1 cellular context compared by ENCODE assay signal in the genomic region with DNA sequence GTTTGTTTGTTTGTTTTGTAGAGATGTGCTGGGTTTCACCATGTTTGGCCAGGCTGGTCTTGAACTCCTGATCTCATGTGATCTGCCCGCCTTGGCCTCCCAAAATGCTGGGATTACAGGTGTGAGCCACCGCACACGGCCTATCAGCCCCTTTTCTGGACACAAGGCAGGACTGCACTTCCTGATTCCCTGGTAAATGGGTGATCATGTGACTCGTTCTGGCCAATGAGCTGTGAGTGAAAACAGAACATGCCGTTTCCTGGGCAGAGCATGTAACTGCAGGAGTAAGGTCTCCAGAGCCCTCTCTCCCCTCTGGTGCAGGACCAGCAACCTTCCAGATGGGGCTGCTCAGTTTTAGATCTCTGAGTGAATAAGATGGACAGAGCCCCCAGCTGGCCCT.
TF ChIP-seq lines count a peak whose summit lies in the region.

No MANE protein-coding gene starts in this region.

TF ChIP-seq in HepG2, 621 proteins besides CTCF, POLR2A, EP300 and RAD21 (continued from another document):
- peak; percentile 51; the same call in 1 of the 2 replicates for TF ChIP-seq POGZ (CRISPR knock-in tag; IDR thresholded peaks at IDR 0.05)
- no peak for TF ChIP-seq SRF (IDR thresholded peaks at IDR 0.05; ENCODE audit: low read depth, low read length)
- 0 out of 2 replicates have a peak, but pooled peaks have one; percentile 34 for TF ChIP-seq PHF20 (CRISPR knock-in tag; IDR thresholded peaks at IDR 0.05)
- TF ChIP-seq, protein P1, sequence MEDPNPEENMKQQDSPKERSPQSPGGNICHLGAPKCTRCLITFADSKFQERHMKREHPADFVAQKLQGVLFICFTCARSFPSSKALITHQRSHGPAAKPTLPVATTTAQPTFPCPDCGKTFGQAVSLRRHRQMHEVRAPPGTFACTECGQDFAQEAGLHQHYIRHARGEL (CRISPR knock-in tag; IDR thresholded peaks at IDR 0.05): no peak
- TF ChIP-seq, protein P2, sequence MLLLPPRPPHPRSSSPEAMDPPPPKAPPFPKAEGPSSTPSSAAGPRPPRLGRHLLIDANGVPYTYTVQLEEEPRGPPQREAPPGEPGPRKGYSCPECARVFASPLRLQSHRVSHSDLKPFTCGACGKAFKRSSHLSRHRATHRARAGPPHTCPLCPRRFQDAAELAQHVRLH (CRISPR knock-in tag; IDR thresholded peaks at IDR 0.05; ENCODE audit: borderline replicate concordance, low read depth): no peak
- TF ChIP-seq, protein P3, sequence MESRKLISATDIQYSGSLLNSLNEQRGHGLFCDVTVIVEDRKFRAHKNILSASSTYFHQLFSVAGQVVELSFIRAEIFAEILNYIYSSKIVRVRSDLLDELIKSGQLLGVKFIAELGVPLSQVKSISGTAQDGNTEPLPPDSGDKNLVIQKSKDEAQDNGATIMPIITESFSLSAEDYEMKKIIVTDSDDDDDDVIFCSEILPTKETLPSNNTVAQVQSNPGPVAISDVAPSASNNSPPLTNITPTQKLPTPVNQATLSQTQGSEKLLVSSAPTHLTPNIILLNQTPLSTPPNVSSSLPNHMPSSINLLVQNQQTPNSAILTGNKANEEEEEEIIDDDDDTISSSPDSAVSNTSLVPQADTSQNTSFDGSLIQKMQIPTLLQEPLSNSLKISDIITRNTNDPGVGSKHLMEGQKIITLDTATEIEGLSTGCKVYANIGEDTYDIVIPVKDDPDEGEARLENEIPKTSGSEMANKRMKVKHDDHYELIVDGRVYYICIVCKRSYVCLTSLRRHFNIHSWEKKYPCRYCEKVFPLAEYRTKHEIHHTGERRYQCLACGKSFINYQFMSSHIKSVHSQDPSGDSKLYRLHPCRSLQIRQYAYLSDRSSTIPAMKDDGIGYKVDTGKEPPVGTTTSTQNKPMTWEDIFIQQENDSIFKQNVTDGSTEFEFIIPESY (CRISPR knock-in tag; IDR thresholded peaks at IDR 0.05): peak; percentile 85
- TF ChIP-seq ZBTB38 (CRISPR knock-in tag; IDR thresholded peaks at IDR 0.05): 0 out of 2 replicates have a peak, but pooled peaks have one; percentile 37
- TF ChIP-seq MTA3 (CRISPR knock-in tag; IDR thresholded peaks at IDR 0.05): no peak
- peak; percentile 48; the same call in 1 of the 2 replicates for TF ChIP-seq ZMYM4 (CRISPR knock-in tag; IDR thresholded peaks at IDR 0.05)
- TF ChIP-seq ZMYM3 (CRISPR knock-in tag; IDR thresholded peaks at IDR 0.05): 0 out of 2 replicates have a peak, but pooled peaks have one; percentile 23
- 0 out of 2 replicates have a peak, but pooled peaks have one; percentile 19 for TF ChIP-seq TAF1 (CRISPR knock-in tag; IDR thresholded peaks at IDR 0.05)
- TF ChIP-seq NFYB (CRISPR knock-in tag; IDR thresholded peaks at IDR 0.05): peak; percentile 92
- TF ChIP-seq EHMT2 (IDR thresholded peaks at IDR 0.05; ENCODE audit: borderline replicate concordance, low read depth, low read length): no peak
- peak; percentile 90 for TF ChIP-seq ELF1 (CRISPR knock-in tag; IDR thresholded peaks at IDR 0.05)
- TF ChIP-seq NFYC (CRISPR knock-in tag; IDR thresholded peaks at IDR 0.05): peak; percentile 86
- TF ChIP-seq, protein P4, sequence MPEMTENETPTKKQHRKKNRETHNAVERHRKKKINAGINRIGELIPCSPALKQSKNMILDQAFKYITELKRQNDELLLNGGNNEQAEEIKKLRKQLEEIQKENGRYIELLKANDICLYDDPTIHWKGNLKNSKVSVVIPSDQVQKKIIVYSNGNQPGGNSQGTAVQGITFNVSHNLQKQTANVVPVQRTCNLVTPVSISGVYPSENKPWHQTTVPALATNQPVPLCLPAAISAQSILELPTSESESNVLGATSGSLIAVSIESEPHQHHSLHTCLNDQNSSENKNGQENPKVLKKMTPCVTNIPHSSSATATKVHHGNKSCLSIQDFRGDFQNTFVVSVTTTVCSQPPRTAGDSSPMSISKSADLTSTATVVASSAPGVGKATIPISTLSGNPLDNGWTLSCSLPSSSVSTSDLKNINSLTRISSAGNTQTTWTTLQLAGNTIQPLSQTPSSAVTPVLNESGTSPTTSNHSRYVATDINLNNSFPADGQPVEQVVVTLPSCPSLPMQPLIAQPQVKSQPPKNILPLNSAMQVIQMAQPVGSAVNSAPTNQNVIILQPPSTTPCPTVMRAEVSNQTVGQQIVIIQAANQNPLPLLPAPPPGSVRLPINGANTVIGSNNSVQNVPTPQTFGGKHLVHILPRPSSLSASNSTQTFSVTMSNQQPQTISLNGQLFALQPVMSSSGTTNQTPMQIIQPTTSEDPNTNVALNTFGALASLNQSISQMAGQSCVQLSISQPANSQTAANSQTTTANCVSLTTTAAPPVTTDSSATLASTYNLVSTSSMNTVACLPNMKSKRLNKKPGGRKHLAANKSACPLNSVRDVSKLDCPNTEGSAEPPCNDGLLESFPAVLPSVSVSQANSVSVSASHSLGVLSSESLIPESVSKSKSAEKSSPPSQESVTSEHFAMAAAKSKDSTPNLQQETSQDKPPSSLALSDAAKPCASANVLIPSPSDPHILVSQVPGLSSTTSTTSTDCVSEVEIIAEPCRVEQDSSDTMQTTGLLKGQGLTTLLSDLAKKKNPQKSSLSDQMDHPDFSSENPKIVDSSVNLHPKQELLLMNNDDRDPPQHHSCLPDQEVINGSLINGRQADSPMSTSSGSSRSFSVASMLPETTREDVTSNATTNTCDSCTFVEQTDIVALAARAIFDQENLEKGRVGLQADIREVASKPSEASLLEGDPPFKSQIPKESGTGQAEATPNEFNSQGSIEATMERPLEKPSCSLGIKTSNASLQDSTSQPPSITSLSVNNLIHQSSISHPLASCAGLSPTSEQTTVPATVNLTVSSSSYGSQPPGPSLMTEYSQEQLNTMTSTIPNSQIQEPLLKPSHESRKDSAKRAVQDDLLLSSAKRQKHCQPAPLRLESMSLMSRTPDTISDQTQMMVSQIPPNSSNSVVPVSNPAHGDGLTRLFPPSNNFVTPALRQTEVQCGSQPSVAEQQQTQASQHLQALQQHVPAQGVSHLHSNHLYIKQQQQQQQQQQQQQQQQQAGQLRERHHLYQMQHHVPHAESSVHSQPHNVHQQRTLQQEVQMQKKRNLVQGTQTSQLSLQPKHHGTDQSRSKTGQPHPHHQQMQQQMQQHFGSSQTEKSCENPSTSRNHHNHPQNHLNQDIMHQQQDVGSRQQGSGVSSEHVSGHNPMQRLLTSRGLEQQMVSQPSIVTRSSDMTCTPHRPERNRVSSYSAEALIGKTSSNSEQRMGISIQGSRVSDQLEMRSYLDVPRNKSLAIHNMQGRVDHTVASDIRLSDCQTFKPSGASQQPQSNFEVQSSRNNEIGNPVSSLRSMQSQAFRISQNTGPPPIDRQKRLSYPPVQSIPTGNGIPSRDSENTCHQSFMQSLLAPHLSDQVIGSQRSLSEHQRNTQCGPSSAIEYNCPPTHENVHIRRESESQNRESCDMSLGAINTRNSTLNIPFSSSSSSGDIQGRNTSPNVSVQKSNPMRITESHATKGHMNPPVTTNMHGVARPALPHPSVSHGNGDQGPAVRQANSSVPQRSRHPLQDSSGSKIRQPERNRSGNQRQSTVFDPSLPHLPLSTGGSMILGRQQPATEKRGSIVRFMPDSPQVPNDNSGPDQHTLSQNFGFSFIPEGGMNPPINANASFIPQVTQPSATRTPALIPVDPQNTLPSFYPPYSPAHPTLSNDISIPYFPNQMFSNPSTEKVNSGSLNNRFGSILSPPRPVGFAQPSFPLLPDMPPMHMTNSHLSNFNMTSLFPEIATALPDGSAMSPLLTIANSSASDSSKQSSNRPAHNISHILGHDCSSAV (CRISPR knock-in tag; IDR thresholded peaks at IDR 0.05; ENCODE audit: borderline replicate concordance): no peak
- TF ChIP-seq KAT8 (CRISPR knock-in tag; IDR thresholded peaks at IDR 0.05): 0 out of 2 replicates have a peak, but pooled peaks have one; percentile 55
- TF ChIP-seq, protein P5, sequence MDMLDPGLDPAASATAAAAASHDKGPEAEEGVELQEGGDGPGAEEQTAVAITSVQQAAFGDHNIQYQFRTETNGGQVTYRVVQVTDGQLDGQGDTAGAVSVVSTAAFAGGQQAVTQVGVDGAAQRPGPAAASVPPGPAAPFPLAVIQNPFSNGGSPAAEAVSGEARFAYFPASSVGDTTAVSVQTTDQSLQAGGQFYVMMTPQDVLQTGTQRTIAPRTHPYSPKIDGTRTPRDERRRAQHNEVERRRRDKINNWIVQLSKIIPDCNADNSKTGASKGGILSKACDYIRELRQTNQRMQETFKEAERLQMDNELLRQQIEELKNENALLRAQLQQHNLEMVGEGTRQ (IDR thresholded peaks at IDR 0.05; ENCODE audit: low read depth, low read length): peak; percentile 56; the same call in 1 of the 2 replicates
- TF ChIP-seq, protein P5 (CRISPR knock-in tag; IDR thresholded peaks at IDR 0.05; ENCODE audit: borderline replicate concordance): peak; percentile 62; the same call in 1 of the 2 replicates
- no peak for TF ChIP-seq ZNF44 (CRISPR knock-in tag; IDR thresholded peaks at IDR 0.05)
- TF ChIP-seq ZNF367 (CRISPR knock-in tag; IDR thresholded peaks at IDR 0.05; ENCODE audit: borderline replicate concordance): no peak
TF ChIP-seq in HepG2: peak in this region for 15.
